15 cellular contexts compared by ENCODE assay signal in genomic region chr15:51642696-51643095, GRCh38. TPM values are rescaled to one million over a fixed set of nuclear protein-coding genes. Genes with fewer than 3 reads are reported as not detected.
"Had no signal": no experiment of that assay in that cellular context is flagged by ENCODE, and none has a peak within 500 bp of the region (broad histone marks: within the 10 kb centered on the region; RNA-seq: fewer than 3 reads in every experiment).

No MANE protein-coding gene starts in this region.

- DNase-seq: colonic mucosa; dermis blood vessel endothelial cell; heart left ventricle; hypothalamus; natural killer cell; stimulated activated CD4-positive, alpha-beta T cell treated with anti-CD3 and anti-CD28 coated beads, Interleukin-12 subunit alpha, Interleukin-12 subunit beta, amount 100 ng/mL, for 4 hours; stimulated activated naive CD4-positive, alpha-beta T cell treated with Interleukin-2 at 50 U/mL for 16 hours had no signal

- ATAC-seq: heart left ventricle, natural killer cell had no signal

- H3K4me3 ChIP-seq: colonic mucosa, heart left ventricle, right atrium auricular region had no signal

- H3K4me1 ChIP-seq: colonic mucosa, right atrium auricular region had no signal

- H3K27me3 ChIP-seq: colonic mucosa, heart left ventricle, right atrium auricular region had no signal

- H3K9me3 ChIP-seq: colonic mucosa, heart left ventricle, right atrium auricular region had no signal

- H3K27ac ChIP-seq: colonic mucosa, right atrium auricular region had no signal

- H3K36me3 ChIP-seq: colonic mucosa, heart left ventricle, right atrium auricular region had no signal

- FAIRE-seq: frontal cortex, islet of Langerhans, small intestine, urothelium cell line had no signal

RNA-seq across cellular contexts. Expression of gene SCG3, which starts 38.6 kb away (rescaled TPM):
- total RNA-seq: glomerular endothelial cell, myocyte, natural killer cell, osteocyte, right atrium auricular region had no signal
